In genomic region chr3:94249491-94250079, GRCh38 we compare ENCODE assay signal across 8 cellular contexts.
DNase-seq lines count a peak whose midpoint lies in the region; ATAC-seq, FAIRE-seq and TF ChIP-seq lines count a peak whose summit lies in the region.

No MANE protein-coding gene starts in this region.

- H3K14ac ChIP-seq in H1 (ENCODE audit: insufficient read length) = no peak overlapping the region

- H3K79me2 ChIP-seq in H1 (ENCODE audit: control insufficient read depth in 1 of 2, insufficient read depth in 2 of 2, low read length in 2 of 2) = no peaks in the 10 kb centered on the region

- no peak overlapping the region for H2BK20ac ChIP-seq in H1 (ENCODE audit: low read length)

- 0 out of 2 replicates have a peak overlapping the region, but pooled peaks have one; percentile 73 for H2AFZ ChIP-seq in H1 (ENCODE audit: low read length)

- no peak overlapping the region for H2BK15ac ChIP-seq in H1 (ENCODE audit: low read length)

- H3K27ac ChIP-seq in H1 (ENCODE audit: low read depth, low read length) = no peak overlapping the region

- H3K36me3 ChIP-seq in H1 (ENCODE audit: control insufficient read depth in 2 of 4, insufficient read depth in 4 of 4, low read length in 3 of 4) = no peaks in the 10 kb centered on the region

- H4K91ac ChIP-seq in H1 (replicated peaks; ENCODE audit: insufficient read length, low read length) = no peak overlapping the region

- FAIRE-seq in H1 (lab: Jason Lieb, UNC) = peak; percentile 94

- peak; percentile 62 to 86 (median 69) for TF ChIP-seq CTCF in H1 (IDR thresholded peaks at IDR 0.05; ENCODE audit: control extremely low read depth in 1 of 3, insufficient read depth in 1 of 3, low read depth in 1 of 3, low read length in 3 of 3)

- no peak overlapping the region for H3K23ac ChIP-seq in H1 (ENCODE audit: insufficient read length)

- CTCF ChIA-PET in H1 (lab: Charles Lee; ENCODE audit: partially characterized antibody) = interaction anchor here (0.5 to 3.7 kb wide), 35 partner anchors 9 to 1752 kb away, joined by 3 to 23 read pairs (median 4); no protein-coding TSS in a partner anchor

- H2BK120ac ChIP-seq in H1 (replicated peaks; ENCODE audit: low read depth, low read length) = no peak overlapping the region

- H3K4me2 ChIP-seq in H1 (ENCODE audit: insufficient read depth in 1 of 2, low read depth in 2 of 2, low read length in 2 of 2) = no peak overlapping the region

- POLR2A ChIA-PET in H1 (lab: Charles Lee; ENCODE audit: partially characterized antibody) = no interaction called here

- H3K23me2 ChIP-seq in H1 (ENCODE audit: low read depth, low read length) = no peaks in the 10 kb centered on the region

- no peak for TF ChIP-seq POLR2A in H1 (IDR thresholded peaks at IDR 0.05; ENCODE audit: control extremely low read depth in 1 of 2, low read depth in 2 of 2, low read length in 2 of 2)

- H4K5ac ChIP-seq in H1 (ENCODE audit: insufficient read length, low read depth, low read length) = no peak overlapping the region

- no peak overlapping the region for H2BK5ac ChIP-seq in H1 (ENCODE audit: low read depth, low read length)

- no peak overlapping the region for H4K8ac ChIP-seq in H1 (ENCODE audit: extremely low read depth, insufficient read depth, low read length)

- H4K20me1 ChIP-seq in H1 (replicated peaks in 1 of 2; ENCODE audit: control insufficient read depth in 1 of 2, insufficient read depth in 2 of 2, low read length in 2 of 2) = no peaks in the 10 kb centered on the region

- H3K79me1 ChIP-seq in H1 (ENCODE audit: low read depth, low read length) = no peaks in the 10 kb centered on the region

- no peak overlapping the region for H2AK5ac ChIP-seq in H1 (ENCODE audit: low read depth, low read length)

- no peaks in the 10 kb centered on the region; a peak in 1 of 7 replicates for H3K4me1 ChIP-seq in H1 (replicated peaks in 1 of 4; ENCODE audit: control insufficient read depth in 3 of 4, insufficient read depth in 4 of 4, low read length in 3 of 4)

- no peak overlapping the region for H3K18ac ChIP-seq in H1 (ENCODE audit: extremely low read depth, low read length)

- 46% methylated on average over 5 of the region's 5 CpGs; no CpG with 5 or more reads in 1 of the 2 experiments for WGBS in H1 (ENCODE audit: extremely low coverage in 1 of 2, insufficient coverage in 1 of 2, insufficient read length in 1 of 2, insufficient replicate concordance in 2 of 2, low coverage in 1 of 2, low lambda C conversion rate in 2 of 2, missing lambda C conversion rate in 1 of 2), 2 experiments

- no peak for TF ChIP-seq EP300 in H1 (IDR thresholded peaks at IDR 0.05; ENCODE audit: borderline replicate concordance in 1 of 2, low read depth in 2 of 2, low read length in 2 of 2)

- H3K9ac ChIP-seq in H1 (replicated peaks in 1 of 4; ENCODE audit: extremely low read depth in 1 of 4, low read depth in 3 of 4, low read length in 3 of 4) = no peak overlapping the region

- no peaks in the 10 kb centered on the region for H3K27me3 ChIP-seq in H1 (replicated peaks in 1 of 4; ENCODE audit: control insufficient read depth in 3 of 4, extremely low read depth in 1 of 4, insufficient read depth in 3 of 4, low read length in 3 of 4)

- DNase-seq in AML-193 (lab: John Stamatoyannopoulos, UW) (peak; percentile 46 to 50), NCI-H446 treated with DMSO at 0.1 percent for 48 hours (lab: John Stamatoyannopoulos, UW) (peak; percentile 28), H1 (ENCODE audit: low read depth in 1 of 2, low spot score in 2 of 2) (peak; percentile 34 to 88), midbrain (lab: John Stamatoyannopoulos, UW) (peak; percentile 59)
- peak; percentile 73 to 78 for DNase-seq in activated CD4-positive, alpha-beta T cell treated with anti-CD3 and anti-CD28 coated beads, Interleukin-2, amount 50 U/mL, for 48 hours
- DNase-seq in stimulated activated CD8-positive, alpha-beta memory T cell treated with anti-CD3 and anti-CD28 coated beads, Interleukin-7, amount 100 ng/mL, for 1 hour (ENCODE audit: low read depth in 2 of 2) = peak; percentile 11 to 27

- H3K4me3 ChIP-seq in H1 (ENCODE audit: extremely low read depth in 1 of 4, insufficient read depth in 2 of 4, low read depth in 3 of 4, low read length in 4 of 4) = no peak overlapping the region

- ATAC-seq in GM18519 (IDR thresholded peaks at IDR 0.05; ENCODE audit: low FRiP score, unreplicated experiment) (peak; percentile 70), HG03097 (IDR thresholded peaks at IDR 0.05; ENCODE audit: low FRiP score, unreplicated experiment) (peak; percentile 70)

- H3K56ac ChIP-seq in H1 (replicated peaks; ENCODE audit: insufficient read length, low read depth, low read length) = no peak overlapping the region

- H2BK12ac ChIP-seq in H1 (ENCODE audit: low read depth, low read length) = no peak overlapping the region

- peak; percentile 90 to 91 for TF ChIP-seq RAD21 in H1 (IDR thresholded peaks at IDR 0.05 in 1 of 2, conservative IDR thresholded peaks at IDR 0.05 in 1 of 2; ENCODE audit: low read depth in 2 of 2, low read length in 2 of 2)

- H3K9me3 ChIP-seq in H1 (ENCODE audit: insufficient read depth in 2 of 2, low read depth in 1 of 2, low read length in 1 of 2) = no peaks in the 10 kb centered on the region

- no peak overlapping the region for H3K4ac ChIP-seq in H1 (replicated peaks; ENCODE audit: insufficient read length, low read depth, low read length)

TF ChIP-seq in H1, 55 proteins besides CTCF, POLR2A, EP300 and RAD21 (continues in another document):
- no peak for TF ChIP-seq CBX5 (IDR thresholded peaks at IDR 0.05; ENCODE audit: low read depth, low read length)
- TF ChIP-seq SAP30 (IDR thresholded peaks at IDR 0.05; ENCODE audit: insufficient read depth, insufficient replicate concordance, low read length) = no peak
- no peak for TF ChIP-seq CBX8 (IDR thresholded peaks at IDR 0.05; ENCODE audit: borderline replicate concordance, low read depth, low read length)
- no peak for TF ChIP-seq TBP (IDR thresholded peaks at IDR 0.05; ENCODE audit: low read depth, low read length)
- TF ChIP-seq TEAD4 (IDR thresholded peaks at IDR 0.05; ENCODE audit: low read depth, low read length) = peak; percentile 97
- no peak for TF ChIP-seq CTBP2 (IDR thresholded peaks at IDR 0.05; ENCODE audit: borderline replicate concordance, insufficient read depth, insufficient read length, low read length)
- 0 out of 2 replicates have a peak, but pooled peaks have one; percentile 15 for TF ChIP-seq YY1 (IDR thresholded peaks at IDR 0.05; ENCODE audit: low read depth, low read length)

Comparison
In these comparisons a context has a peak if more than half of its experiments do, and no peak if none do; other contexts are left out.
1. DNase-seq: peak in every context shown above with its lines; median percentile 76 in activated CD4-positive, alpha-beta T cell treated with anti-CD3 and anti-CD28 coated beads, Interleukin-2, amount 50 U/mL, for 48 hours; 61 in H1; 59 in midbrain; 48 in AML-193; 28 in NCI-H446 treated with DMSO at 0.1 percent for 48 hours; 19 in stimulated activated CD8-positive, alpha-beta memory T cell treated with anti-CD3 and anti-CD28 coated beads, Interleukin-7, amount 100 ng/mL, for 1 hour.